ENCODE assay signal across 10 cellular contexts in genomic region chr6:41502607-41503434, GRCh38. TPM values are rescaled to one million over a fixed set of nuclear protein-coding genes. Genes with fewer than 3 reads are reported as not detected.
DNase-seq lines count a peak whose midpoint lies in the region; TF ChIP-seq lines count a peak whose summit lies in the region.
"Had no signal": no experiment of that assay in that cellular context is flagged by ENCODE, and none has a peak within 500 bp of the region (broad histone marks: within the 10 kb centered on the region; RNA-seq: fewer than 3 reads in every experiment).

No MANE protein-coding gene starts in this region.

- peak overlapping the region; percentile 49 for H3K4me3 Mint-ChIP-seq in progenitor cell of endocrine pancreas (ENCODE audit: low read depth)
- H3K4me3 Mint-ChIP-seq: CD4-positive, alpha-beta T cell had no signal

- H3K27ac Mint-ChIP-seq in progenitor cell of endocrine pancreas, result peak overlapping the region; percentile 89
- H3K27ac Mint-ChIP-seq: CD4-positive, alpha-beta T cell had no signal

- H3K27ac ChIP-seq in SK-N-MC, result peak overlapping the region; percentile 2; the same call in 1 of the 2 replicates
- H3K27ac ChIP-seq in iPS DF 6.9 (ENCODE audit: low read length), result no peak overlapping the region

- H3K9me3 ChIP-seq in SK-N-MC (ENCODE audit: low read depth, low read length) (no peaks in the 10 kb centered on the region), iPS DF 6.9 (ENCODE audit: control insufficient read depth, insufficient read depth, low read length) (no peaks in the 10 kb centered on the region)

- no peaks in the 10 kb centered on the region for H3K36me3 Mint-ChIP-seq in progenitor cell of endocrine pancreas (ENCODE audit: insufficient read depth)

- DNase-seq in Daoy (ENCODE audit: low read depth) (peak; percentile 54), SK-N-MC (ENCODE audit: low read depth, low spot score) (no peak), iPS DF 6.9 (ENCODE audit: low read depth, low spot score) (no peak), progenitor cell of endocrine pancreas (ENCODE audit: low spot score, unreplicated experiment) (no peak), DMS79 (lab: John Stamatoyannopoulos, UW) (no peak), mesenteric fat pad (ENCODE audit: low spot score) (no peak)
- DNase-seq in activated CD4-positive, alpha-beta T cell treated with anti-CD3 and anti-CD28 coated beads for 1 hour, result no peak
- no peak for DNase-seq in stimulated activated CD4-positive, alpha-beta T cell treated with anti-CD3 and anti-CD28 coated beads, Interleukin-1b, Interleukin-23, amount 100 ng/mL, for 48 hours
- DNase-seq: CD4-positive, alpha-beta T cell; effector CD8-positive, alpha-beta T cell had no signal

- H3K9me3 Mint-ChIP-seq in progenitor cell of endocrine pancreas (ENCODE audit: low read depth), result no peaks in the 10 kb centered on the region
- H3K9me3 Mint-ChIP-seq: CD4-positive, alpha-beta T cell had no signal

- H3K36me3 ChIP-seq in SK-N-MC (ENCODE audit: insufficient read depth, low read length) (no peaks in the 10 kb centered on the region), iPS DF 6.9 (ENCODE audit: control insufficient read depth, insufficient read depth, low read length) (no peaks in the 10 kb centered on the region)

- H3K9ac ChIP-seq in SK-N-MC (ENCODE audit: insufficient read length), result no peak overlapping the region

- TF ChIP-seq CTCF in progenitor cell of endocrine pancreas (IDR thresholded peaks at IDR 0.05; ENCODE audit: unreplicated experiment), result no peak

- peaks cover 33% of the 10 kb centered on the region for H3K27me3 ChIP-seq in iPS DF 6.9 (ENCODE audit: control insufficient read depth, insufficient read depth, low read length)

- peaks cover 21% of the 10 kb centered on the region for H3K27me3 Mint-ChIP-seq in progenitor cell of endocrine pancreas

- H3K4me1 ChIP-seq in iPS DF 6.9 (ENCODE audit: control insufficient read depth, insufficient read depth, low read length), result peaks cover 8% of the 10 kb centered on the region

- H3K4me1 Mint-ChIP-seq in progenitor cell of endocrine pancreas (ENCODE audit: low read depth), result peaks cover 29% of the 10 kb centered on the region

- no CpG with 5 or more reads among the region's 30 CpGs for WGBS in iPS DF 6.9 (ENCODE audit: insufficient coverage, insufficient read length)

- H3K4me3 ChIP-seq in SK-N-MC (peak overlapping the region; percentile 65), iPS DF 6.9 (ENCODE audit: low read length) (peak overlapping the region; percentile 4; the same call in 1 of the 2 replicates)

RNA-seq across cellular contexts. Expression of gene FOXP4, which starts 43.4 kb away (rescaled TPM):
- total RNA-seq in Daoy (2014; rRNA removed; shearing (Covaris generic)), result 3.0 and 3.7 TPM in 2 replicates
- total RNA-seq in progenitor cell of endocrine pancreas, result 124 and 137 TPM in 2 replicates
- total RNA-seq in mesenteric fat pad, result 21.4 TPM
